ENCODE assay signal across 24 cellular contexts in the genomic region with DNA sequence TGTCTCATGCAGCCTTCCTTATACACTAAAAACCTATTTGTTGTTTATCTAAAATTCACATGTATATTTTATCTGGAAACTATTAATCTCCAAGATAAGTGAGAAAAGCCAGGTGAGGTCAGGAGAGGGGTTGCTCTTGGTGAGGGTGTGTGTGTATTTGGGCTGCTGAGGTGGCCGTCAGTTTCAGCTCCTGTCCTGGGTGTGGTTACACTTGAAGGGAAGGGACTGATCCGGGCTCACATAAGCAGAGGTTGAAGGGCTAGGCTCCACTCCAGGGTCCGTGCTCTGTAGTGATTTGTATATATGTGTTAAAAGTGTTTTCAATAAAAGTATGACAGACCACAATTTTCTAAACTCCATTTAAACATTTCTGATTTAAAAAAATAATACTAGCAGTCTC. TPM values are rescaled to one million over a fixed set of nuclear protein-coding genes. Genes with fewer than 3 reads are reported as not detected.
DNase-seq lines count a peak whose midpoint lies in the region; TF ChIP-seq lines count a peak whose summit lies in the region.
"Had no signal": no experiment of that assay in that cellular context is flagged by ENCODE, and none has a peak within 500 bp of the region (broad histone marks: within the 10 kb centered on the region; RNA-seq: fewer than 3 reads in every experiment).

No MANE protein-coding gene starts in this region.

- intact Hi-C loops in left ventricle myocardium inferior (cut with micrococcal nuclease) = no loop called here
- intact Hi-C loops in cardiac septum (cut with DNase I) = no loop called here
- intact Hi-C loops in PC-9 (cut with micrococcal nuclease; ENCODE audit: unreplicated experiment) = loop anchor here (2.0 to 5.0 kb wide), 2 partner anchors 32 to 198 kb away; partner anchors contain the start of gene RNF114
- intact Hi-C loops in spleen (cut with DNase I; ENCODE audit: low total_unique reads) = no loop called here

- no peaks in the 10 kb centered on the region for H3K79me2 ChIP-seq in PC-9 (ENCODE audit: low read depth)

- H4K20me1 ChIP-seq in PC-9 (ENCODE audit: insufficient read depth) = no peaks in the 10 kb centered on the region

- peaks cover 35% of the 10 kb centered on the region for H3F3A ChIP-seq in PC-9 (ENCODE audit: insufficient read depth, low read depth)

- H3K36me3 ChIP-seq in left ventricle myocardium inferior (no peaks in the 10 kb centered on the region), PC-9 (ENCODE audit: low read depth) (no peaks in the 10 kb centered on the region), spleen (peaks cover 0 to 15% (median 0%) of the 10 kb centered on the region in 6 donors)
- H3K36me3 ChIP-seq: BE2C, cardiac muscle cell, suprapubic skin had no signal

- H3K4me1 Mint-ChIP-seq in endothelial cell (ENCODE audit: unreplicated experiment) = peaks cover 13% of the 10 kb centered on the region
- H3K4me1 Mint-ChIP-seq: activated CD4-positive, alpha-beta T cell treated with anti-CD3 and anti-CD28 coated beads, Interleukin-2, amount 10 ng/mL, durations not matched to agents 24 days and 14 days had no signal

- peak overlapping the region; percentile 81 for H3K27ac Mint-ChIP-seq in endothelial cell (ENCODE audit: unreplicated experiment)
- H3K27ac Mint-ChIP-seq: activated CD4-positive, alpha-beta T cell treated with anti-CD3 and anti-CD28 coated beads, Interleukin-2, amount 10 ng/mL, durations not matched to agents 24 days and 14 days; activated naive CD4-positive, alpha-beta T cell treated with anti-CD3 and anti-CD28 coated beads for 36 hours; activated T-cell treated with anti-CD3 and anti-CD28 coated beads, Interleukin-2, amount 50 U/mL, for 72 hours; memory B cell; stimulated activated naive B cell treated with anti-CD40 and anti-IgM and Interleukin-4, amounts not matched to agents 10 μg/mL and 1 μg/mL and 100 μg/mL, for 72 hours had no signal

- peak overlapping the region; percentile 62 for H3K4me2 ChIP-seq in PC-9

- H3K4me3 ChIP-seq in left ventricle myocardium inferior = no peak overlapping the region
- H3K4me3 ChIP-seq in PC-9 = no peak overlapping the region
- H3K4me3 ChIP-seq in spleen = no peak overlapping the region
- H3K4me3 ChIP-seq: cardiac muscle cell, suprapubic skin had no signal

- no peaks in the 10 kb centered on the region for H3K36me3 Mint-ChIP-seq in endothelial cell (ENCODE audit: low read depth, unreplicated experiment)
- H3K36me3 Mint-ChIP-seq: memory B cell; stimulated activated naive B cell treated with anti-CD40 and anti-IgM and Interleukin-4, amounts not matched to agents 10 μg/mL and 1 μg/mL and 100 μg/mL, for 72 hours had no signal

- H3K9me2 ChIP-seq in PC-9 (ENCODE audit: insufficient read depth) = no peaks in the 10 kb centered on the region

- no peak overlapping the region for H2AFZ ChIP-seq in PC-9

- POLR2A ChIA-PET in PC-9 (lab: Charles Lee; ENCODE audit: unreplicated experiment) = no interaction called here

- no peak for DNase-seq in left ventricle myocardium inferior
- DNase-seq in cardiac septum (ENCODE audit: low spot score) = no peak
- DNase-seq in PC-9 = peak in 1 of 2 experiments; percentile 41
- DNase-seq in endothelial cell (ENCODE audit: low spot score) = no peak
- no peak for DNase-seq in spleen
- no peak for DNase-seq in COR-L47 (lab: John Stamatoyannopoulos, UW)
- DNase-seq in activated CD4-positive, alpha-beta T cell treated with anti-CD3 and anti-CD28 coated beads, Interleukin-2, amount 50 U/mL, for 4 hours = no peak
- DNase-seq in EL = no peak
- DNase-seq: activated CD4-positive, alpha-beta T cell treated with anti-CD3 and anti-CD28 coated beads, Interleukin-2, amount 10 ng/mL, durations not matched to agents 24 days and 14 days; activated naive CD4-positive, alpha-beta T cell treated with anti-CD3 and anti-CD28 coated beads for 36 hours; activated T-cell treated with anti-CD3 and anti-CD28 coated beads, Interleukin-2, amount 50 U/mL, for 72 hours; BE2C; kidney glomerular epithelial cell; NCI-H1417; NCI-H2081 treated with DMSO at 0.1 percent for 48 hours; NCI-H345; NCI-H774; nucleus accumbens; stimulated activated CD4-positive, alpha-beta T cell treated with anti-CD3 and anti-CD28 coated beads, Interleukin-4, amount 100 ng/mL, for 1 hour; stimulated activated naive B cell treated with anti-CD40 and anti-IgM and Interleukin-4, amounts not matched to agents 10 μg/mL and 1 μg/mL and 100 μg/mL, for 72 hours; T-helper 2 cell had no signal

- no peaks in the 10 kb centered on the region for H3K9me3 Mint-ChIP-seq in endothelial cell (ENCODE audit: unreplicated experiment)
- H3K9me3 Mint-ChIP-seq: activated CD4-positive, alpha-beta T cell treated with anti-CD3 and anti-CD28 coated beads, Interleukin-2, amount 10 ng/mL, durations not matched to agents 24 days and 14 days; activated naive CD4-positive, alpha-beta T cell treated with anti-CD3 and anti-CD28 coated beads for 36 hours; activated T-cell treated with anti-CD3 and anti-CD28 coated beads, Interleukin-2, amount 50 U/mL, for 72 hours; memory B cell; stimulated activated naive B cell treated with anti-CD40 and anti-IgM and Interleukin-4, amounts not matched to agents 10 μg/mL and 1 μg/mL and 100 μg/mL, for 72 hours had no signal

- H3K9me3 ChIP-seq in left ventricle myocardium inferior (replicated peaks) = no peaks in the 10 kb centered on the region
- H3K9me3 ChIP-seq in PC-9 (ENCODE audit: insufficient read depth, low read depth) = no peaks in the 10 kb centered on the region
- H3K9me3 ChIP-seq in spleen = no peaks in the 10 kb centered on the region
- H3K9me3 ChIP-seq: BE2C, suprapubic skin had no signal

- H3K4me3 Mint-ChIP-seq in endothelial cell (ENCODE audit: unreplicated experiment) = no peak overlapping the region
- H3K4me3 Mint-ChIP-seq: activated CD4-positive, alpha-beta T cell treated with anti-CD3 and anti-CD28 coated beads, Interleukin-2, amount 10 ng/mL, durations not matched to agents 24 days and 14 days; activated naive CD4-positive, alpha-beta T cell treated with anti-CD3 and anti-CD28 coated beads for 36 hours; activated T-cell treated with anti-CD3 and anti-CD28 coated beads, Interleukin-2, amount 50 U/mL, for 72 hours; memory B cell; stimulated activated naive B cell treated with anti-CD40 and anti-IgM and Interleukin-4, amounts not matched to agents 10 μg/mL and 1 μg/mL and 100 μg/mL, for 72 hours had no signal

- peak overlapping the region; percentile 79 for H3K27ac ChIP-seq in left ventricle myocardium inferior (replicated peaks)
- H3K27ac ChIP-seq in PC-9 = peak overlapping the region; percentile 61
- H3K27ac ChIP-seq in spleen = peak overlapping the region in 6 of 8 donors; percentile 4 to 62 (median 42)
- H3K27ac ChIP-seq: cardiac muscle cell, suprapubic skin had no signal

- H3K4me1 ChIP-seq in left ventricle myocardium inferior (peaks cover 13% of the 10 kb centered on the region), PC-9 (replicated peaks; ENCODE audit: insufficient read depth) (peaks cover 33% of the 10 kb centered on the region), spleen (peaks cover 0 to 40% (median 19%) of the 10 kb centered on the region in 6 donors)
- H3K4me1 ChIP-seq: BE2C, suprapubic skin had no signal

- CTCF ChIA-PET in PC-9 (lab: Charles Lee) = no interaction called here

- BruUV-seq in PC-9 (replicated peaks; lab: Mats Ljungman, UMichigan) = no TSS peak

- WGBS in spleen, 5 donors = 33 to 76% (median 55%) methylated on average over 3 of the region's 3 CpGs

- TF ChIP-seq POLR2A in spleen (IDR thresholded peaks at IDR 0.05) = no peak

- H3K27me3 ChIP-seq in left ventricle myocardium inferior (ENCODE audit: low read depth) (no peaks in the 10 kb centered on the region), PC-9 (ENCODE audit: insufficient read depth, low read depth) (no peaks in the 10 kb centered on the region), spleen (replicated peaks in 1 of 7) (no peaks in the 10 kb centered on the region)
- H3K27me3 ChIP-seq: BE2C, cardiac muscle cell, suprapubic skin had no signal

- TF ChIP-seq CTCF in left ventricle myocardium inferior (IDR thresholded peaks at IDR 0.05; ENCODE audit: borderline replicate concordance) (no peak), PC-9 (conservative IDR thresholded peaks at IDR 0.05) (no peak), endothelial cell (IDR thresholded peaks at IDR 0.05; ENCODE audit: unreplicated experiment) (no peak), spleen (IDR thresholded peaks at IDR 0.05 in 8 of 11, conservative IDR thresholded peaks at IDR 0.05 in 3 of 11) (no peak)

- peaks cover 2% of the 10 kb centered on the region for H3K27me3 Mint-ChIP-seq in endothelial cell (ENCODE audit: unreplicated experiment)
- H3K27me3 Mint-ChIP-seq: activated CD4-positive, alpha-beta T cell treated with anti-CD3 and anti-CD28 coated beads, Interleukin-2, amount 10 ng/mL, durations not matched to agents 24 days and 14 days; memory B cell; stimulated activated naive B cell treated with anti-CD40 and anti-IgM and Interleukin-4, amounts not matched to agents 10 μg/mL and 1 μg/mL and 100 μg/mL, for 72 hours had no signal

RNA-seq across cellular contexts. Expression of gene SNAI1, which starts 13.5 kb away (rescaled TPM):
- 0.69 TPM for total RNA-seq in left ventricle myocardium inferior
- total RNA-seq in cardiac septum = 4.3 TPM
- total RNA-seq in PC-9 (2021) = 2.2 and 3.6 TPM in 2 replicates
- 26.4 TPM for total RNA-seq in endothelial cell (ENCODE audit: unreplicated experiment)
- total RNA-seq in spleen = 10 to 100 TPM in 2 of 7 donors, 1 to 10 TPM in 5; 2.1 to 10.5 (median 8.3) TPM
- 1 to 10 TPM; 1.3 to 2.4 (median 1.7) TPM for polyA plus RNA-seq in spleen

RNA-seq across cellular contexts. Expression of gene RNF114, which starts 33.0 kb away (rescaled TPM):
- total RNA-seq in left ventricle myocardium inferior (50.8 TPM), cardiac septum (45.8 TPM), PC-9 (2021) (92.5 and 125 TPM in 2 replicates), endothelial cell (ENCODE audit: unreplicated experiment) (46.8 TPM), spleen (100 to 1,000 TPM in 6 of 7 donors, 10 to 100 TPM in 1; 96.5 to 246 (median 113) TPM)
- 10 to 100 TPM; 35.5 to 62.0 (median 37.6) TPM for polyA plus RNA-seq in spleen

RNA-seq across cellular contexts. Expression of gene SPATA2, which starts 53.9 kb away (rescaled TPM):
- total RNA-seq in left ventricle myocardium inferior (7.6 TPM), cardiac septum (4.9 TPM), PC-9 (2021) (7.3 and 10.9 TPM in 2 replicates), endothelial cell (ENCODE audit: unreplicated experiment) (8.4 TPM), spleen (10 to 100 TPM; 11.2 to 33.2 (median 17.2) TPM)
- polyA plus RNA-seq in spleen = 1 to 10 TPM; 2.9 to 8.0 (median 4.1) TPM
